In genomic region chr19:1608414-1609391, GRCh38 we compare ENCODE assay signal across 8 cellular contexts. TPM values are rescaled to one million over a fixed set of nuclear protein-coding genes. Genes with fewer than 3 reads are reported as not detected.
DNase-seq lines count a peak whose midpoint lies in the region; ATAC-seq and TF ChIP-seq lines count a peak whose summit lies in the region.

No MANE protein-coding gene starts in this region.

- H3K9me3 ChIP-seq in Peyer's patch, result no peaks in the 10 kb centered on the region

- no peaks in the 10 kb centered on the region for H3K27me3 ChIP-seq in Peyer's patch

- peaks cover 27% of the 10 kb centered on the region for H3K36me3 Mint-ChIP-seq in activated CD4-positive, alpha-beta T cell treated with anti-CD3 and anti-CD28 coated beads for 36 hours (ENCODE audit: low read depth)
- H3K36me3 Mint-ChIP-seq in activated naive CD8-positive, alpha-beta T cell treated with anti-CD3 and anti-CD28 coated beads for 36 hours, result peaks cover 21% of the 10 kb centered on the region

- peak; percentile 45 for DNase-seq in activated CD4-positive, alpha-beta T cell treated with anti-CD3 and anti-CD28 coated beads for 36 hours
- DNase-seq in activated CD4-positive, alpha-beta T cell treated with anti-CD3 and anti-CD28 coated beads for 1 hour, result no peak
- DNase-seq in Peyer's patch (peak in 2 of 3 donors; percentile 63 to 77), cerebellar nuclear complex (lab: John Stamatoyannopoulos, UW) (no peak), NCI-H2196 (lab: John Stamatoyannopoulos, UW; ENCODE audit: unreplicated experiment) (no peak)
- no peak for DNase-seq in activated naive CD8-positive, alpha-beta T cell treated with anti-CD3 and anti-CD28 coated beads for 36 hours
- peak; percentile 30 for DNase-seq in stimulated activated CD4-positive, alpha-beta T cell treated with anti-CD3 and anti-CD28 coated beads, Interleukin-4, amount 100 ng/mL, for 24 hours

- intact Hi-C loops in activated CD4-positive, alpha-beta T cell treated with anti-CD3 and anti-CD28 coated beads for 36 hours (cut with DNase I, micrococcal nuclease), result loop anchor here (5.0 kb wide), 2 partner anchors 64 to 159 kb away; no protein-coding TSS in a partner anchor

- no peak for TF ChIP-seq POLR2A in Peyer's patch (IDR thresholded peaks at IDR 0.05)

- peak overlapping the region; percentile 14 for H3K27ac Mint-ChIP-seq in activated CD4-positive, alpha-beta T cell treated with anti-CD3 and anti-CD28 coated beads for 36 hours
- H3K27ac Mint-ChIP-seq in activated naive CD8-positive, alpha-beta T cell treated with anti-CD3 and anti-CD28 coated beads for 36 hours, result peak overlapping the region; percentile 23

- H3K4me3 ChIP-seq in Peyer's patch, result peak overlapping the region in 3 of 4 donors; percentile 9 to 27 (median 20)

- H3K4me1 Mint-ChIP-seq in activated CD4-positive, alpha-beta T cell treated with anti-CD3 and anti-CD28 coated beads for 36 hours, result peaks cover 43% of the 10 kb centered on the region
- H3K4me1 Mint-ChIP-seq in activated naive CD8-positive, alpha-beta T cell treated with anti-CD3 and anti-CD28 coated beads for 36 hours, result peaks cover 43% of the 10 kb centered on the region

- no peaks in the 10 kb centered on the region for H3K9me3 Mint-ChIP-seq in activated CD4-positive, alpha-beta T cell treated with anti-CD3 and anti-CD28 coated beads for 36 hours (ENCODE audit: low read depth)
- H3K9me3 Mint-ChIP-seq in activated naive CD8-positive, alpha-beta T cell treated with anti-CD3 and anti-CD28 coated beads for 36 hours, result no peaks in the 10 kb centered on the region

- no peak for TF ChIP-seq CTCF in Peyer's patch (IDR thresholded peaks at IDR 0.05)

- CTCF ChIA-PET in activated CD4-positive, alpha-beta T cell treated with anti-CD3 and anti-CD28 coated beads for 36 hours (lab: Charles Lee), result interaction anchor here (0.7 to 1.7 kb wide), 4 partner anchors 9 to 161 kb away, joined by 3 to 4 read pairs (median 3); no protein-coding TSS in a partner anchor

- ATAC-seq in activated CD4-positive, alpha-beta T cell treated with anti-CD3 and anti-CD28 coated beads for 36 hours, result no peak
- ATAC-seq in GM19023 (IDR thresholded peaks at IDR 0.05; ENCODE audit: unreplicated experiment), result no peak

- no peaks in the 10 kb centered on the region for H3K27me3 Mint-ChIP-seq in activated CD4-positive, alpha-beta T cell treated with anti-CD3 and anti-CD28 coated beads for 36 hours
- H3K27me3 Mint-ChIP-seq in activated naive CD8-positive, alpha-beta T cell treated with anti-CD3 and anti-CD28 coated beads for 36 hours, result no peaks in the 10 kb centered on the region

- POLR2A ChIA-PET in activated CD4-positive, alpha-beta T cell treated with anti-CD3 and anti-CD28 coated beads for 36 hours (lab: Charles Lee), result interaction anchor here (0.6 to 1.1 kb wide), 2 partner anchors 16 to 30 kb away, joined by 3 read pairs; partner anchors contain the start of gene MBD3

- H3K27ac ChIP-seq in Peyer's patch, result peak overlapping the region in 2 of 4 donors; percentile 55 to 64

- no peak overlapping the region for H3K4me3 Mint-ChIP-seq in activated CD4-positive, alpha-beta T cell treated with anti-CD3 and anti-CD28 coated beads for 36 hours
- peak overlapping the region; percentile 42 for H3K4me3 Mint-ChIP-seq in activated naive CD8-positive, alpha-beta T cell treated with anti-CD3 and anti-CD28 coated beads for 36 hours

- H3K4me1 ChIP-seq in Peyer's patch, result peaks cover 0 to 24% (median 20%) of the 10 kb centered on the region in 4 donors

- H3K36me3 ChIP-seq in Peyer's patch, result peaks cover 0 to 43% (median 0%) of the 10 kb centered on the region in 3 donors

RNA-seq across cellular contexts. Expression of gene UQCR11, which starts 3.4 kb away (rescaled TPM):
- 100 to 1,000 TPM; 152 to 226 TPM for total RNA-seq in activated CD4-positive, alpha-beta T cell treated with anti-CD3 and anti-CD28 coated beads for 36 hours
- 100 to 1,000 TPM in 1 of 4 donors, 10 to 100 TPM in 3; 59.8 to 122 (median 94.3) TPM for total RNA-seq in Peyer's patch
- 100 to 1,000 TPM; 229 to 244 TPM for total RNA-seq in activated naive CD8-positive, alpha-beta T cell treated with anti-CD3 and anti-CD28 coated beads for 36 hours

RNA-seq across cellular contexts. Expression of gene MBD3, which starts 16.0 kb away (rescaled TPM):
- 10 to 100 TPM; 68.9 to 87.5 TPM for total RNA-seq in activated CD4-positive, alpha-beta T cell treated with anti-CD3 and anti-CD28 coated beads for 36 hours
- 100 to 1,000 TPM in 1 of 4 donors, 10 to 100 TPM in 3; 58.7 to 110 (median 81.6) TPM for total RNA-seq in Peyer's patch
- 100 to 1,000 TPM; 111 to 117 TPM for total RNA-seq in activated naive CD8-positive, alpha-beta T cell treated with anti-CD3 and anti-CD28 coated beads for 36 hours

RNA-seq across cellular contexts. Expression of gene MEX3D, which starts 40.6 kb away (rescaled TPM):
- 1 to 10 TPM; 6.2 to 6.7 TPM for total RNA-seq in activated CD4-positive, alpha-beta T cell treated with anti-CD3 and anti-CD28 coated beads for 36 hours
- total RNA-seq in Peyer's patch, result 10 to 100 TPM; 11.6 to 20.0 (median 15.6) TPM
- total RNA-seq in activated naive CD8-positive, alpha-beta T cell treated with anti-CD3 and anti-CD28 coated beads for 36 hours, result 1 to 10 TPM; 6.1 to 6.5 TPM

RNA-seq across cellular contexts. Expression of gene TCF3, which starts 43.7 kb away (rescaled TPM):
- total RNA-seq in activated CD4-positive, alpha-beta T cell treated with anti-CD3 and anti-CD28 coated beads for 36 hours, result 100 to 1,000 TPM; 115 to 133 TPM
- total RNA-seq in Peyer's patch, result 100 to 1,000 TPM in 1 of 4 donors, 10 to 100 TPM in 3; 49.2 to 112 (median 80.3) TPM
- 100 to 1,000 TPM; 106 TPM for total RNA-seq in activated naive CD8-positive, alpha-beta T cell treated with anti-CD3 and anti-CD28 coated beads for 36 hours

Comparison
In these comparisons a context has a peak if more than half of its experiments do, and no peak if none do; other contexts are left out.
1. DNase-seq: peak in activated CD4-positive, alpha-beta T cell treated with anti-CD3 and anti-CD28 coated beads for 36 hours (single experiment), Peyer's patch (2 of 3) and stimulated activated CD4-positive, alpha-beta T cell treated with anti-CD3 and anti-CD28 coated beads, Interleukin-4, amount 100 ng/mL, for 24 hours (single experiment); none in activated CD4-positive, alpha-beta T cell treated with anti-CD3 and anti-CD28 coated beads for 1 hour (single experiment), activated naive CD8-positive, alpha-beta T cell treated with anti-CD3 and anti-CD28 coated beads for 36 hours (single experiment), cerebellar nuclear complex (0 of 2) and NCI-H2196 (single experiment).